17 cellular contexts compared by ENCODE assay signal in genomic region chr9:83794051-83794450, GRCh38. TPM values are rescaled to one million over a fixed set of nuclear protein-coding genes. Genes with fewer than 3 reads are reported as not detected.
"Had no signal": no experiment of that assay in that cellular context is flagged by ENCODE, and none has a peak within 500 bp of the region (broad histone marks: within the 10 kb centered on the region; RNA-seq: fewer than 3 reads in every experiment).

No MANE protein-coding gene starts in this region.

- H3K9me3 ChIP-seq: ascending aorta, breast epithelium, neutrophil, tibial nerve, uterus had no signal

- H3K27ac ChIP-seq: ascending aorta, breast epithelium, neutrophil, tibial nerve, uterus had no signal

- H3K4me1 ChIP-seq: ascending aorta, breast epithelium, tibial nerve, uterus had no signal

- ATAC-seq: activated CD8-positive, alpha-beta T cell treated with anti-CD3 and anti-CD28 coated beads, Interleukin-2, amount 10 ng/mL, durations not matched to agents 7 days and 5 days; natural killer cell; stimulated activated memory B cell treated with anti-CD40 and anti-IgM and Interleukin-4, amounts not matched to agents 10 μg/mL and 1 μg/mL and 100 μg/mL, for 72 hours had no signal

- H3K27me3 ChIP-seq: ascending aorta, breast epithelium, neutrophil, tibial nerve, uterus had no signal

- H3K36me3 ChIP-seq: neutrophil, uterus had no signal

- DNase-seq: activated B cell treated with CpG ODN at 0.5 μM for 24 hours; activated CD4-positive, alpha-beta T cell treated with anti-CD3 and anti-CD28 coated beads for 48 hours; activated CD8-positive, alpha-beta T cell treated with anti-CD3 and anti-CD28 coated beads, Interleukin-2, amount 10 ng/mL, durations not matched to agents 7 days and 5 days; effector memory CD4-positive, alpha-beta T cell; head of caudate nucleus; kidney glomerular epithelial cell; mesenchymal stem cell; natural killer cell; substantia nigra; uterus had no signal

- H3K4me3 ChIP-seq: ascending aorta, breast epithelium, tibial nerve, uterus had no signal

- FAIRE-seq: frontal cortex, TTC549 had no signal

RNA-seq across cellular contexts. Expression of gene GKAP1, which starts 23.5 kb away (rescaled TPM):
- total RNA-seq: ascending aorta had no signal
